In genomic region chr9:112755059-112755458, GRCh38 we compare ENCODE assay signal across 9 cellular contexts. TPM values are rescaled to one million over a fixed set of nuclear protein-coding genes. Genes with fewer than 3 reads are reported as not detected.
A peak's percentile ranks its signal among the peaks of the same experiment; 100 is the strongest.
DNase-seq lines count a peak whose midpoint lies in the region; ATAC-seq lines count a peak whose summit lies in the region.
"Had no signal": no experiment of that assay in that cellular context is flagged by ENCODE, and none has a peak within 500 bp of the region (broad histone marks: within the 10 kb centered on the region; RNA-seq: fewer than 3 reads in every experiment).

No MANE protein-coding gene starts in this region.

- no peaks in the 10 kb centered on the region for H3K27me3 Mint-ChIP-seq in T-helper 2 cell treated with Interferon-gamma antibody and Interleukin-4, amounts not matched to agents 5 μg/mL and 100 μg/mL, for 36 hours (ENCODE audit: low read depth)
- H3K27me3 Mint-ChIP-seq in activated CD4-positive, alpha-beta memory T cell treated with anti-CD3 and anti-CD28 coated beads for 36 hours, result no peaks in the 10 kb centered on the region
- H3K27me3 Mint-ChIP-seq in stimulated activated naive CD8-positive, alpha-beta T cell treated with anti-CD3 and anti-CD28 coated beads, Interleukin-15, amount 100 ng/mL, for 72 hours, result no peaks in the 10 kb centered on the region
- no peaks in the 10 kb centered on the region for H3K27me3 Mint-ChIP-seq in stimulated activated naive B cell treated with anti-CD40 and anti-IgM and Interleukin-4, amounts not matched to agents 10 μg/mL and 1 μg/mL and 100 μg/mL, for 72 hours

- H3K27ac Mint-ChIP-seq in T-helper 2 cell treated with Interferon-gamma antibody and Interleukin-4, amounts not matched to agents 5 μg/mL and 100 μg/mL, for 36 hours, result peak overlapping the region; percentile 29
- H3K27ac Mint-ChIP-seq in activated CD4-positive, alpha-beta memory T cell treated with anti-CD3 and anti-CD28 coated beads for 36 hours, result peak overlapping the region; percentile 71
- H3K27ac Mint-ChIP-seq in stimulated activated naive CD8-positive, alpha-beta T cell treated with anti-CD3 and anti-CD28 coated beads, Interleukin-15, amount 100 ng/mL, for 72 hours, result peak overlapping the region in 1 of 2 donors; percentile 91
- H3K27ac Mint-ChIP-seq in stimulated activated naive B cell treated with anti-CD40 and anti-IgM and Interleukin-4, amounts not matched to agents 10 μg/mL and 1 μg/mL and 100 μg/mL, for 72 hours, result no peak overlapping the region

- peaks cover 6% of the 10 kb centered on the region for H3K36me3 Mint-ChIP-seq in T-helper 2 cell treated with Interferon-gamma antibody and Interleukin-4, amounts not matched to agents 5 μg/mL and 100 μg/mL, for 36 hours (ENCODE audit: low read depth)
- H3K36me3 Mint-ChIP-seq in activated CD4-positive, alpha-beta memory T cell treated with anti-CD3 and anti-CD28 coated beads for 36 hours, result no peaks in the 10 kb centered on the region
- H3K36me3 Mint-ChIP-seq in stimulated activated naive B cell treated with anti-CD40 and anti-IgM and Interleukin-4, amounts not matched to agents 10 μg/mL and 1 μg/mL and 100 μg/mL, for 72 hours, result no peaks in the 10 kb centered on the region

- CTCF ChIA-PET in activated CD4-positive, alpha-beta memory T cell treated with anti-CD3 and anti-CD28 coated beads for 36 hours (lab: Charles Lee), result no interaction called here

- DNase-seq in T-helper 2 cell treated with Interferon-gamma antibody and Interleukin-4, amounts not matched to agents 5 μg/mL and 100 μg/mL, for 36 hours (ENCODE audit: low spot score), result no peak
- DNase-seq in T-helper 2 cell, result no peak
- DNase-seq in activated CD4-positive, alpha-beta memory T cell treated with anti-CD3 and anti-CD28 coated beads for 36 hours, result no peak
- DNase-seq in foreskin melanocyte, result peak; percentile 31
- no peak for DNase-seq in stimulated activated naive CD8-positive, alpha-beta T cell treated with anti-CD3 and anti-CD28 coated beads, Interleukin-15, amount 100 ng/mL, for 72 hours
- DNase-seq in effector CD8-positive, alpha-beta T cell (lab: John Stamatoyannopoulos, UW), result no peak
- DNase-seq in stimulated activated CD4-positive, alpha-beta T cell treated with anti-CD3 and anti-CD28 coated beads, Interleukin-12 subunit alpha, Interleukin-12 subunit beta, amount 100 ng/mL, for 4 hours, result no peak
- DNase-seq in stimulated activated naive B cell treated with anti-CD40 and anti-IgM and Interleukin-4, amounts not matched to agents 10 μg/mL and 1 μg/mL and 100 μg/mL, for 72 hours, result no peak
- DNase-seq: NCI-H526 had no signal

- intact Hi-C loops in activated CD4-positive, alpha-beta memory T cell treated with anti-CD3 and anti-CD28 coated beads for 36 hours (cut with micrococcal nuclease), result loop anchor here (2.0 to 10.0 kb wide), 3 partner anchors 400 to 720 kb away; partner anchors contain the start of genes FKBP15, SLC31A1 and SLC31A2

- H3K4me1 Mint-ChIP-seq in T-helper 2 cell treated with Interferon-gamma antibody and Interleukin-4, amounts not matched to agents 5 μg/mL and 100 μg/mL, for 36 hours (ENCODE audit: low read depth), result peaks cover 41% of the 10 kb centered on the region
- H3K4me1 Mint-ChIP-seq in activated CD4-positive, alpha-beta memory T cell treated with anti-CD3 and anti-CD28 coated beads for 36 hours (ENCODE audit: low read depth), result peaks cover 65% of the 10 kb centered on the region
- peaks cover 84% of the 10 kb centered on the region for H3K4me1 Mint-ChIP-seq in stimulated activated naive CD8-positive, alpha-beta T cell treated with anti-CD3 and anti-CD28 coated beads, Interleukin-15, amount 100 ng/mL, for 72 hours
- peaks cover 43 to 56% of the 10 kb centered on the region in 2 donors for H3K4me1 Mint-ChIP-seq in stimulated activated naive B cell treated with anti-CD40 and anti-IgM and Interleukin-4, amounts not matched to agents 10 μg/mL and 1 μg/mL and 100 μg/mL, for 72 hours

- no peak for ATAC-seq in stimulated activated naive CD8-positive, alpha-beta T cell treated with anti-CD3 and anti-CD28 coated beads, Interleukin-15, amount 100 ng/mL, for 72 hours
- ATAC-seq in stimulated activated naive B cell treated with anti-CD40 and anti-IgM and Interleukin-4, amounts not matched to agents 10 μg/mL and 1 μg/mL and 100 μg/mL, for 72 hours (replicated peaks), result no peak

- POLR2A ChIA-PET in activated CD4-positive, alpha-beta memory T cell treated with anti-CD3 and anti-CD28 coated beads for 36 hours (lab: Charles Lee), result interaction anchor here (1.5 kb wide), 1 partner anchor 37 kb away, joined by 9 read pairs; the partner anchor contains the start of gene INIP

- H3K9me3 Mint-ChIP-seq in T-helper 2 cell treated with Interferon-gamma antibody and Interleukin-4, amounts not matched to agents 5 μg/mL and 100 μg/mL, for 36 hours, result no peaks in the 10 kb centered on the region
- H3K9me3 Mint-ChIP-seq in activated CD4-positive, alpha-beta memory T cell treated with anti-CD3 and anti-CD28 coated beads for 36 hours, result no peaks in the 10 kb centered on the region
- H3K9me3 Mint-ChIP-seq in stimulated activated naive CD8-positive, alpha-beta T cell treated with anti-CD3 and anti-CD28 coated beads, Interleukin-15, amount 100 ng/mL, for 72 hours, result no peaks in the 10 kb centered on the region
- no peaks in the 10 kb centered on the region for H3K9me3 Mint-ChIP-seq in stimulated activated naive B cell treated with anti-CD40 and anti-IgM and Interleukin-4, amounts not matched to agents 10 μg/mL and 1 μg/mL and 100 μg/mL, for 72 hours

- peak overlapping the region; percentile 42 for H3K4me3 Mint-ChIP-seq in T-helper 2 cell treated with Interferon-gamma antibody and Interleukin-4, amounts not matched to agents 5 μg/mL and 100 μg/mL, for 36 hours
- H3K4me3 Mint-ChIP-seq in activated CD4-positive, alpha-beta memory T cell treated with anti-CD3 and anti-CD28 coated beads for 36 hours, result peak overlapping the region; percentile 28
- H3K4me3 Mint-ChIP-seq in stimulated activated naive CD8-positive, alpha-beta T cell treated with anti-CD3 and anti-CD28 coated beads, Interleukin-15, amount 100 ng/mL, for 72 hours, result peak overlapping the region; percentile 29 to 44
- H3K4me3 Mint-ChIP-seq in stimulated activated naive B cell treated with anti-CD40 and anti-IgM and Interleukin-4, amounts not matched to agents 10 μg/mL and 1 μg/mL and 100 μg/mL, for 72 hours, result no peak overlapping the region

RNA-seq across cellular contexts. Expression of gene SNX30, which starts 4.5 kb away (rescaled TPM):
- total RNA-seq in activated CD4-positive, alpha-beta memory T cell treated with anti-CD3 and anti-CD28 coated beads for 36 hours, result 1 to 10 TPM; 4.4 to 4.8 TPM

RNA-seq across cellular contexts. Expression of gene INIP, which starts 37.1 kb away (rescaled TPM):
- total RNA-seq in activated CD4-positive, alpha-beta memory T cell treated with anti-CD3 and anti-CD28 coated beads for 36 hours, result 10 to 100 TPM; 35.1 to 37.8 TPM

Comparison
In these comparisons a context has a peak if more than half of its experiments do, and no peak if none do; other contexts are left out.
1. H3K4me3 Mint-ChIP-seq: peak in T-helper 2 cell treated with Interferon-gamma antibody and Interleukin-4, amounts not matched to agents 5 μg/mL and 100 μg/mL, for 36 hours (single experiment), activated CD4-positive, alpha-beta memory T cell treated with anti-CD3 and anti-CD28 coated beads for 36 hours (single experiment) and stimulated activated naive CD8-positive, alpha-beta T cell treated with anti-CD3 and anti-CD28 coated beads, Interleukin-15, amount 100 ng/mL, for 72 hours (2 of 2); none in stimulated activated naive B cell treated with anti-CD40 and anti-IgM and Interleukin-4, amounts not matched to agents 10 μg/mL and 1 μg/mL and 100 μg/mL, for 72 hours (0 of 2).